ENCODE assay signal across 16 cellular contexts in genomic region chr20:41848180-41848579, GRCh38.
A peak's percentile ranks its signal among the peaks of the same experiment; 100 is the strongest.
DNase-seq lines count a peak whose midpoint lies in the region; ATAC-seq, FAIRE-seq and TF ChIP-seq lines count a peak whose summit lies in the region.
"Had no signal": no experiment of that assay in that cellular context is flagged by ENCODE, and none has a peak within 500 bp of the region (broad histone marks: within the 10 kb centered on the region; RNA-seq: fewer than 3 reads in every experiment).

No MANE protein-coding gene starts in this region.

- TF ChIP-seq CTCF in K562 (IDR thresholded peaks at IDR 0.05 in 2 of 3, conservative IDR thresholded peaks at IDR 0.05 in 1 of 3; ENCODE audit: insufficient read depth in 2 of 3, low read depth in 1 of 3, low read length in 3 of 3), result peak; percentile 16 to 48 (median 26); a peak in 3 of 6 replicates
- TF ChIP-seq CTCF in smooth muscle cell (IDR thresholded peaks at IDR 0.05; ENCODE audit: borderline replicate concordance, insufficient read depth, poor library complexity, severe bottlenecking), result peak; percentile 18

- H3K9me3 ChIP-seq in K562 (replicated peaks; ENCODE audit: control insufficient read depth, insufficient read depth, low read depth, low read length), result no peaks in the 10 kb centered on the region
- H3K9me3 ChIP-seq in smooth muscle cell (replicated peaks; ENCODE audit: low read depth), result no peaks in the 10 kb centered on the region
- H3K9me3 ChIP-seq: thyroid gland had no signal

- TF ChIP-seq POLR2A in K562 (conservative IDR thresholded peaks at IDR 0.05), result no peak

- no peaks in the 10 kb centered on the region for H3F3A ChIP-seq in smooth muscle cell (ENCODE audit: low read depth)

- no peak overlapping the region for H3K4me3 ChIP-seq in K562
- no peak overlapping the region for H3K4me3 ChIP-seq in smooth muscle cell
- H3K4me3 ChIP-seq: sigmoid colon, SK-N-MC, thyroid gland had no signal

- in situ Hi-C loops in K562 (cut with MboI), result no loop called here

- BruUV-seq in K562 (replicated peaks; lab: Mats Ljungman, UMichigan), result no TSS peak

- CTCF ChIA-PET in K562 (lab: Yijun Ruan, JAX; ENCODE audit: low intra/inter-chr PET ratio), result interaction anchor here (1.1 kb wide), 1 partner anchor 507 kb away, joined by 3 read pairs; no protein-coding TSS in a partner anchor

- no peak for FAIRE-seq in K562 (lab: Jason Lieb, UNC)

- no peaks in the 10 kb centered on the region for H3K9me1 ChIP-seq in K562 (ENCODE audit: control insufficient read depth, insufficient read depth, low read length)

- TF ChIP-seq RAD21 in K562 (CRISPR knock-in tag; conservative IDR thresholded peaks at IDR 0.05 in 1 of 2, IDR thresholded peaks at IDR 0.05 in 1 of 2), result peak in 1 of 2 experiments; percentile 38; a peak in 2 of 4 replicates

- H3K79me2 ChIP-seq in K562 (ENCODE audit: control insufficient read depth, insufficient read depth, low read length) (no peaks in the 10 kb centered on the region), smooth muscle cell (ENCODE audit: low read depth) (no peaks in the 10 kb centered on the region)

- WGBS in K562 (ENCODE audit: insufficient coverage, low coverage, missing lambda C conversion rate), result 3% methylated on average over 3 of the region's 3 CpGs
- 86% methylated on average over 3 of the region's 3 CpGs for WGBS in smooth muscle cell (ENCODE audit: low lambda C conversion rate)

- H3K4me1 ChIP-seq in K562 (replicated peaks in 1 of 2; ENCODE audit: control insufficient read depth in 2 of 2, insufficient read depth in 2 of 2, low read length in 2 of 2) (no peaks in the 10 kb centered on the region), smooth muscle cell (ENCODE audit: low read depth) (no peaks in the 10 kb centered on the region)
- H3K4me1 ChIP-seq: sigmoid colon, thyroid gland had no signal

- DNase-seq in SIG-M5 treated with dmso at 0.1 percent for 504 hours (lab: John Stamatoyannopoulos, UW; ENCODE audit: unreplicated experiment) (peak; percentile 14), SIG-M5 (lab: John Stamatoyannopoulos, UW) (no peak), NCI-H146 treated with DMSO at 0.1 percent for 48 hours (lab: John Stamatoyannopoulos, UW; ENCODE audit: unreplicated experiment) (peak; percentile 0), K562 (ENCODE audit: extremely low read depth in 1 of 4, low spot score in 3 of 4) (peak; percentile 14 to 24 (median 19)), smooth muscle cell (lab: John Stamatoyannopoulos, UW; ENCODE audit: unreplicated experiment) (no peak), NCI-H1436 (lab: John Stamatoyannopoulos, UW) (no peak), SK-N-DZ (ENCODE audit: low spot score) (no peak), NCI-H1048 (lab: John Stamatoyannopoulos, UW) (no peak)
- DNase-seq: amygdala; Calu3; immature natural killer cell; NCI-H187; sigmoid colon; stimulated activated CD4-positive, alpha-beta T cell treated with anti-CD3 and anti-CD28 coated beads, Interleukin-4, amount 100 ng/mL, for 24 hours; thyroid gland had no signal

- ATAC-seq in K562, result peak; percentile 66

- H3K9ac ChIP-seq in K562 (ENCODE audit: insufficient read depth in 1 of 2, low read depth in 2 of 2, low read length in 2 of 2) (no peak overlapping the region), smooth muscle cell (ENCODE audit: low read depth) (no peak overlapping the region)

- no peaks in the 10 kb centered on the region for H3K27me3 ChIP-seq in K562 (ENCODE audit: control insufficient read depth in 2 of 2, insufficient read depth in 2 of 2, low read length in 2 of 2)
- peaks cover 10% of the 10 kb centered on the region for H3K27me3 ChIP-seq in smooth muscle cell (ENCODE audit: low read depth)
- H3K27me3 ChIP-seq: sigmoid colon, thyroid gland had no signal

- H3K36me3 ChIP-seq in K562 (ENCODE audit: control insufficient read depth, insufficient read depth, low read length) (no peaks in the 10 kb centered on the region), smooth muscle cell (ENCODE audit: low read depth) (no peaks in the 10 kb centered on the region)
- H3K36me3 ChIP-seq: sigmoid colon, thyroid gland had no signal

- H4K20me1 ChIP-seq in K562 (replicated peaks; ENCODE audit: control insufficient read depth, insufficient read depth, low read length), result no peaks in the 10 kb centered on the region
- no peaks in the 10 kb centered on the region for H4K20me1 ChIP-seq in smooth muscle cell (ENCODE audit: low read depth)

- H3K4me2 ChIP-seq in K562 (ENCODE audit: insufficient read depth, low read length) (no peak overlapping the region), smooth muscle cell (no peak overlapping the region)

- H3K27ac ChIP-seq in K562 (ENCODE audit: extremely low read depth, low read depth, low read length) (no peak overlapping the region), smooth muscle cell (ENCODE audit: low read depth) (no peak overlapping the region)
- H3K27ac ChIP-seq: sigmoid colon, SK-N-MC, thyroid gland had no signal

- POLR2A ChIA-PET in K562 (lab: Yijun Ruan, JAX), result no interaction called here

- intact Hi-C loops in K562 (cut with micrococcal nuclease), result loop anchor here (2.0 kb wide), 1 partner anchor 109 kb away; no protein-coding TSS in a partner anchor

- no peak for TF ChIP-seq EP300 in K562 (IDR thresholded peaks at IDR 0.05; ENCODE audit: low read length)

- no peak overlapping the region for H2AFZ ChIP-seq in K562 (ENCODE audit: low read depth, low read length)
- no peak overlapping the region for H2AFZ ChIP-seq in smooth muscle cell (ENCODE audit: low read depth)

TF ChIP-seq in K562, 482 proteins besides CTCF, POLR2A, EP300 and RAD21:
- TF ChIP-seq HSF4 (CRISPR knock-in tag; IDR thresholded peaks at IDR 0.05; ENCODE audit: borderline replicate concordance) (no peak), CREBBP (IDR thresholded peaks at IDR 0.05; ENCODE audit: low read depth, low read length) (no peak), CHAMP1 (IDR thresholded peaks at IDR 0.05) (no peak), PKNOX1 (IDR thresholded peaks at IDR 0.05) (0 out of 2 replicates have a peak, but pooled peaks have one; percentile 10)

Comparison
In these comparisons a context has a peak if more than half of its experiments do, and no peak if none do; other contexts are left out.
1. DNase-seq: peak in SIG-M5 treated with dmso at 0.1 percent for 504 hours (single experiment), NCI-H146 treated with DMSO at 0.1 percent for 48 hours (single experiment) and K562 (4 of 4); none in SIG-M5 (single experiment), smooth muscle cell (single experiment), NCI-H1436 (single experiment), SK-N-DZ (single experiment) and NCI-H1048 (single experiment).